ENCODE assay signal across 9 cellular contexts in the genomic region with DNA sequence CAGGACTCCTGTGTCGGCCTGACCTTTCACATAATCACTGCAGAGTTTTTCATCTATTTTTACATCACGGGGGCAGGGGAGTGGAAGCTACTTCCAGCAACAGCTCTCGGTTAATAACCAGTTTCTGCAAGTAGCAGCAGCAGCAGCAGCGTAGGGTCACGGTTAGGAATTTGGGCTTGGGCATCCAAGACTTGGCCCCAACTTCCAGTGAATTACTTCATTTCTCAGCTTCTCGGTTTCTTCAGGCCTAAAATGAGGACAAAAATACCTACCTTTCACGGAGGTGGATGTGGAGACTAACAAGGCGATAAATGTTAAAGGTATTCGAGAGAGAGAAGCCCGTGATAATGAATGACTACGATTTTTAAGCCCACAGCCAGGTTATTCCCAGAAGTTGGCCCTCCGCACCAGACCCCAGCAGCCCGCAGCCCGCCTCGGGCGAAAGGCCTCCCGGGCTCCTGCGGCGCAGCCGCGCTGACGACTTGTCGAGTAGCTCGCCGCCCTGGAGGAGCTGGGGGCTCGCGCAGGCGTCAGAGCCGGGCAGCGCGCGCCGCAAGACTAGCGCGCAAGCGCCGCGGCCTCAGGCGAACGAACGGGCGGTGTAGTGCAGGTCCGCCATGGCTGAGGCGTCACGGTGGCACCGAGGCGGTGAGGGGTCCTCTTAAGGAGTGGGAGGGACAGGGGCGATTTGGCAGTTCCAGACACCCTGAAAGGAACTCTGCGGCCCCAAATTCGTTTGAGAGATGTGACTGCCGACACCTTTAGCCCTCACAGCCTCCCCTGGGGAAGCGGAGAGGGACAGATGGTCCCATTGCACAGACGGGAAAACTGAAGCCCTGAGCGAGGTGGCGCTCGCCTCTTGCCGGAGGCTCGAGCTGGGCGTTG. TPM values are rescaled to one million over a fixed set of nuclear protein-coding genes. Genes with fewer than 3 reads are reported as not detected.
A peak's percentile ranks its signal among the peaks of the same experiment; 100 is the strongest.
DNase-seq lines count a peak whose midpoint lies in the region; FAIRE-seq and TF ChIP-seq lines count a peak whose summit lies in the region.
"Had no signal": no experiment of that assay in that cellular context is flagged by ENCODE, and none has a peak within 500 bp of the region (broad histone marks: within the 10 kb centered on the region; RNA-seq: fewer than 3 reads in every experiment).

PKD2L2 (plus strand) TSS at position 583 of the 885 bp plus-strand sequence; CDS start at position 618, 35 bp downstream.

- TF ChIP-seq CTCF in GM20000 (IDR thresholded peaks at IDR 0.05; ENCODE audit: extremely low read depth, missing control alignments) (no peak), WI38 (IDR thresholded peaks at IDR 0.05; ENCODE audit: low read depth, low read length) (no peak), cardiac fibroblast (IDR thresholded peaks at IDR 0.05; ENCODE audit: low read depth, low read length) (no peak), keratinocyte (optimal IDR thresholded peaks at IDR 0.05 in 1 of 3, IDR thresholded peaks at IDR 0.05 in 1 of 3, conservative IDR thresholded peaks at IDR 0.05 in 1 of 3; ENCODE audit: extremely low read depth in 1 of 3, insufficient read depth in 2 of 3, low read length in 3 of 3) (no peak)

- intact Hi-C loops in CD4-positive, alpha-beta memory T cell (cut with micrococcal nuclease) = loop anchor here (5.0 kb wide), 1 partner anchor 137 kb away; the partner anchor contains the start of gene HNRNPA0

- peak within 1 kb of the TSS; percentile 48 to 67 for H3K4me3 ChIP-seq in CD4-positive, alpha-beta memory T cell (ENCODE audit: low read length in 2 of 2)
- peak within 1 kb of the TSS; percentile 58 for H3K4me3 ChIP-seq in HUES6 (ENCODE audit: low read depth, low read length)
- H3K4me3 ChIP-seq in WI38 (ENCODE audit: low read depth, low read length) = peak within 1 kb of the TSS; percentile 63
- peak within 1 kb of the TSS; percentile 54 to 64 for H3K4me3 ChIP-seq in cardiac fibroblast (replicated peaks in 1 of 2; ENCODE audit: low read depth in 2 of 2, low read length in 2 of 2)
- peak within 1 kb of the TSS; percentile 44 to 69 (median 60) for H3K4me3 ChIP-seq in keratinocyte (ENCODE audit: control insufficient read depth in 2 of 3, extremely low read depth in 1 of 3, insufficient read depth in 2 of 3, low read depth in 1 of 3, low read length in 3 of 3)

- dilution Hi-C loops in keratinocyte (cut with MboI; ENCODE audit: extremely low pct_ligation_motif_present, low sequenced_read_pairs) = no loop called here

- POLR2A ChIA-PET in CD4-positive, alpha-beta memory T cell (lab: Charles Lee; ENCODE audit: partially characterized antibody) = interaction anchor here (0.6 to 2.4 kb wide), 5 partner anchors 14 to 237 kb away, joined by 3 to 13 read pairs (median 3); partner anchors contain the start of gene HNRNPA0

- H4K20me1 ChIP-seq in keratinocyte (ENCODE audit: control insufficient read depth, extremely low read depth, insufficient read depth, low read length) = no peaks in the 10 kb centered on the region

- peaks cover 13 to 20% (median 17%) of the 10 kb centered on the region in 4 donors for H3K4me1 Mint-ChIP-seq in CD4-positive, alpha-beta memory T cell

- peak within 1 kb of the TSS; percentile 54 for H3K9ac ChIP-seq in HUES6 (ENCODE audit: low read length)
- H3K9ac ChIP-seq in keratinocyte (ENCODE audit: control insufficient read depth, extremely low read depth, insufficient read depth, low read length) = peak within 1 kb of the TSS; percentile 75

- H3K36me3 Mint-ChIP-seq in CD4-positive, alpha-beta memory T cell = peaks cover 0 to 3% of the 10 kb centered on the region in 2 donors

- CTCF ChIA-PET in CD4-positive, alpha-beta memory T cell (lab: Charles Lee; ENCODE audit: partially characterized antibody) = interaction anchor here (0.9 to 2.6 kb wide), 5 partner anchors 110 to 180 kb away, joined by 3 to 9 read pairs (median 4); partner anchors contain the start of gene HNRNPA0

- H3K27me3 Mint-ChIP-seq in CD4-positive, alpha-beta memory T cell = no peaks in the 10 kb centered on the region

- DNase-seq in CD4-positive, alpha-beta memory T cell = peak; percentile 70 to 83 (median 81)
- peak; percentile 82 for DNase-seq in GM20000 (ENCODE audit: low spot score)
- peak; percentile 80 to 92 for DNase-seq in cardiac fibroblast (ENCODE audit: low read depth in 2 of 2)
- peak; percentile 19 for DNase-seq in keratinocyte (ENCODE audit: low read depth, low spot score)
- peak; percentile 61 to 75 for DNase-seq in stimulated activated CD4-positive, alpha-beta T cell treated with anti-CD3 and anti-CD28 coated beads, Interleukin-15, amount 100 ng/mL, for 1 hour (ENCODE audit: low read depth in 1 of 2, low spot score in 1 of 2)
- no peak for DNase-seq in NCI-H1436 treated with DMSO at 0.1 percent for 48 hours (lab: John Stamatoyannopoulos, UW)

- peaks cover 19% of the 10 kb centered on the region for H3K4me1 ChIP-seq in CD4-positive, alpha-beta memory T cell (ENCODE audit: insufficient read depth, low read length)
- H3K4me1 ChIP-seq in HUES6 (ENCODE audit: control insufficient read depth, insufficient read depth, low read length) (peaks cover 12% of the 10 kb centered on the region), keratinocyte (ENCODE audit: control insufficient read depth, extremely low read depth, insufficient read depth, low read length) (peaks cover 10% of the 10 kb centered on the region)

- no peaks in the 10 kb centered on the region for H3K79me2 ChIP-seq in keratinocyte (ENCODE audit: control insufficient read depth, insufficient read depth, low read length)

- peak within 1 kb of the TSS; percentile 71 for H3K27ac ChIP-seq in CD4-positive, alpha-beta memory T cell (ENCODE audit: low read depth, low read length)
- peak within 1 kb of the TSS; percentile 12; the same call in 1 of the 2 replicates for H3K27ac ChIP-seq in HUES6 (ENCODE audit: low read depth, low read length)
- H3K27ac ChIP-seq in keratinocyte (ENCODE audit: control insufficient read depth, insufficient read depth, low read length) = peak within 1 kb of the TSS; percentile 73

- no peaks in the 10 kb centered on the region for H3K27me3 ChIP-seq in CD4-positive, alpha-beta memory T cell (ENCODE audit: insufficient read depth, low read length)
- no peaks in the 10 kb centered on the region for H3K27me3 ChIP-seq in HUES6 (ENCODE audit: control insufficient read depth, insufficient read depth, low read length)
- H3K27me3 ChIP-seq in keratinocyte (ENCODE audit: control insufficient read depth, extremely low read depth, insufficient read depth, low read length) = no peaks in the 10 kb centered on the region

- H2AFZ ChIP-seq in keratinocyte (ENCODE audit: control insufficient read depth, low read length) = peak within 1 kb of the TSS; percentile 97

- no peaks in the 10 kb centered on the region for H3K9me1 ChIP-seq in keratinocyte (ENCODE audit: control insufficient read depth, extremely low read depth, insufficient read depth, low read length)

- H3K27ac Mint-ChIP-seq in CD4-positive, alpha-beta memory T cell = peak within 1 kb of the TSS; percentile 85 to 96 (median 92)

- peak within 1 kb of the TSS; percentile 81 to 93 (median 88) for H3K4me3 Mint-ChIP-seq in CD4-positive, alpha-beta memory T cell

- H3K4me2 ChIP-seq in keratinocyte (ENCODE audit: control insufficient read depth, extremely low read depth, insufficient read depth, low read depth, low read length) = peak within 1 kb of the TSS; percentile 83

- peaks cover 0 to 2% (median 0%) of the 10 kb centered on the region in 8 donors for H3K9me3 Mint-ChIP-seq in CD4-positive, alpha-beta memory T cell

- no peaks in the 10 kb centered on the region for H3K36me3 ChIP-seq in CD4-positive, alpha-beta memory T cell (ENCODE audit: insufficient read depth, low read length)
- H3K36me3 ChIP-seq in HUES6 (ENCODE audit: control insufficient read depth, insufficient read depth, low read length) = no peaks in the 10 kb centered on the region
- no peaks in the 10 kb centered on the region for H3K36me3 ChIP-seq in keratinocyte (ENCODE audit: control insufficient read depth in 2 of 2, extremely low read depth in 1 of 2, insufficient read depth in 2 of 2, low read length in 2 of 2)

- H3K9me3 ChIP-seq in CD4-positive, alpha-beta memory T cell (ENCODE audit: control insufficient read depth in 1 of 2, low read length in 2 of 2) = no peaks in the 10 kb centered on the region
- H3K9me3 ChIP-seq in HUES6 (ENCODE audit: control insufficient read depth, insufficient read depth, low read depth, low read length) = no peaks in the 10 kb centered on the region
- no peaks in the 10 kb centered on the region for H3K9me3 ChIP-seq in keratinocyte (ENCODE audit: control insufficient read depth, low read depth, low read length)

- FAIRE-seq in keratinocyte (lab: Jason Lieb, UNC) = peak; percentile 9
- FAIRE-seq: TTC549 had no signal

RNA-seq across cellular contexts. Expression of gene PKD2L2, which starts in this region (rescaled TPM):
- not detected for total RNA-seq in CD4-positive, alpha-beta memory T cell
- polyA plus RNA-seq in CD4-positive, alpha-beta memory T cell = under 1 TPM; 0.22 to 0.43 TPM
- 0.10 TPM in 1 of 3 replicates, not detected in the others for polyA plus RNA-seq in keratinocyte
- not detected for polyA plus RNA-seq in keratinocyte (2011; ENCODE audit: low read depth)
- polyA plus RNA-seq in keratinocyte (2011; cell fraction: cytosol; rRNA removed) = not detected in 2 replicates
- polyA plus RNA-seq in keratinocyte (2011; cell fraction: nucleus; rRNA removed) = not detected in 2 replicates
- polyA plus RNA-seq in keratinocyte (2012; ENCODE audit: low replicate concordance) = not detected in 2 replicates
- not detected in 3 replicates for polyA minus RNA-seq in keratinocyte
- polyA minus RNA-seq in keratinocyte (2011; cell fraction: cytosol; rRNA and poly(A)+ RNA removed) = not detected
- not detected in 2 replicates for polyA minus RNA-seq in keratinocyte (2011; cell fraction: nucleus; rRNA and poly(A)+ RNA removed)

Comparison
In these comparisons a context has a peak if more than half of its experiments do, and no peak if none do; other contexts are left out.
1. Peak in DNase-seq, H3K4me3 ChIP-seq and H3K27ac ChIP-seq in CD4-positive, alpha-beta memory T cell; RNA of the gene not detected or under 1 TPM.
2. Peak in DNase-seq, H3K4me3 ChIP-seq, H3K27ac ChIP-seq, H3K9ac ChIP-seq and H3K4me2 ChIP-seq in keratinocyte; RNA of the gene not detected or under 1 TPM.
3. H3K27ac ChIP-seq: peak in every context shown above with its lines; median percentile 73 in keratinocyte; 71 in CD4-positive, alpha-beta memory T cell; 12 in HUES6.